Comparison of ENCODE assay signal across 28 cellular contexts in the genomic region with DNA sequence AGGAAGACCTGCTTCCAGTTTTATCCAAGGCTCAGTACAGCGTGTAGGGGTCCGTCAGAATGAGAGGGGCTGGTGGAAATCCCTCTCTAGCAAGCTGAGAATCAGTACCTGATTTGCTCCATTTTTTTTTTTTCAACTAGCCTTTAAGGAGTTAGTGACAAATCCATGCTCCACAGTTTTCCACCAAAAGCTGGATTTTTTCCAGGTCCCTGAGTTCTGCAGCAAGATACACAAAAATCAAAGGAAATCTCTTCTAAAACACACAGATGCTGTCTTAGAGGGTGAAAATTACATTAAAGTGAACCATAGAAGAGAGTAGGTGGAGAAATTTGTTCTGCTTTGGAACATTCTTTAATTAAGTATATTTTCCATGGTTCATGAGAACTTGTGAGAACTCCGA.
"Had no signal": no experiment of that assay in that cellular context is flagged by ENCODE, and none has a peak within 500 bp of the region (broad histone marks: within the 10 kb centered on the region; RNA-seq: fewer than 3 reads in every experiment).

No MANE protein-coding gene starts in this region.

- H3K27me3 Mint-ChIP-seq: progenitor cell of endocrine pancreas; stimulated activated naive B cell treated with anti-CD40 and anti-IgM and Interleukin-4, amounts not matched to agents 10 μg/mL and 1 μg/mL and 100 μg/mL, for 72 hours; stimulated activated naive CD8-positive, alpha-beta T cell treated with anti-CD3 and anti-CD28 coated beads, Interleukin-15, Interleukin-2, amounts not matched to agents 100 ng/mL and 50 ng/mL, for 24 hours; type B pancreatic cell had no signal

- H3K4me3 Mint-ChIP-seq: natural killer cell; nephron; neural progenitor cell; stimulated activated effector memory CD8-positive, alpha-beta T cell treated with anti-CD3 and anti-CD28 coated beads, Interleukin-12 subunit alpha, Interleukin-12 subunit beta, amount 100 ng/mL, for 72 hours; stimulated activated naive B cell treated with anti-CD40 and anti-IgM and Interleukin-4, amounts not matched to agents 10 μg/mL and 1 μg/mL and 100 μg/mL, for 72 hours; stimulated activated naive CD8-positive, alpha-beta T cell treated with anti-CD3 and anti-CD28 coated beads, Interleukin-15, Interleukin-2, amounts not matched to agents 100 ng/mL and 50 ng/mL, for 24 hours; type B pancreatic cell had no signal

- H3K4me1 ChIP-seq: neural progenitor cell, parathyroid adenoma, psoas muscle, right lobe of liver, stomach, suprapubic skin, testis, tibial artery had no signal

- H3K4me2 ChIP-seq: neural progenitor cell had no signal

- DNase-seq: natural killer cell; occipital lobe; ovary; psoas muscle; right lobe of liver; sigmoid colon; small intestine; stimulated activated CD4-positive, alpha-beta T cell treated with anti-CD3 and anti-CD28 coated beads, Interleukin-15, amount 100 ng/mL, for 24 hours; stimulated activated CD4-positive, alpha-beta T cell treated with anti-CD3 and anti-CD28 coated beads, Interleukin-2, amount 100 ng/mL, for 24 hours; stimulated activated CD4-positive, alpha-beta T cell treated with anti-CD3 and anti-CD28 coated beads, Interleukin-2, amount 100 ng/mL, for 48 hours; stimulated activated CD4-positive, alpha-beta T cell treated with anti-CD3 and anti-CD28 coated beads, Interleukin-4, amount 100 ng/mL, for 24 hours; stimulated activated naive B cell treated with anti-CD40 and anti-IgM and Interleukin-4, amounts not matched to agents 10 μg/mL and 1 μg/mL and 100 μg/mL, for 72 hours; stimulated activated naive CD4-positive, alpha-beta T cell treated with Interleukin-2 at 50 U/mL for 16 hours; stomach; testis; tibial artery; transverse colon; upper lobe of right lung; uterus had no signal

- H3K9ac ChIP-seq: neural progenitor cell, parathyroid adenoma had no signal

- ATAC-seq: natural killer cell; psoas muscle; right cardiac atrium; right lobe of liver; stimulated activated effector memory CD8-positive, alpha-beta T cell treated with anti-CD3 and anti-CD28 coated beads, Interleukin-12 subunit alpha, Interleukin-12 subunit beta, amount 100 ng/mL, for 72 hours; stimulated activated naive B cell treated with anti-CD40 and anti-IgM and Interleukin-4, amounts not matched to agents 10 μg/mL and 1 μg/mL and 100 μg/mL, for 72 hours; upper lobe of right lung had no signal

- H3K9me3 Mint-ChIP-seq: natural killer cell; nephron; neural progenitor cell; stimulated activated effector memory CD8-positive, alpha-beta T cell treated with anti-CD3 and anti-CD28 coated beads, Interleukin-12 subunit alpha, Interleukin-12 subunit beta, amount 100 ng/mL, for 72 hours; stimulated activated naive CD8-positive, alpha-beta T cell treated with anti-CD3 and anti-CD28 coated beads, Interleukin-15, Interleukin-2, amounts not matched to agents 100 ng/mL and 50 ng/mL, for 24 hours had no signal

- H3K27ac Mint-ChIP-seq: natural killer cell; nephron; neural progenitor cell; progenitor cell of endocrine pancreas; stimulated activated effector memory CD8-positive, alpha-beta T cell treated with anti-CD3 and anti-CD28 coated beads, Interleukin-12 subunit alpha, Interleukin-12 subunit beta, amount 100 ng/mL, for 72 hours; stimulated activated naive B cell treated with anti-CD40 and anti-IgM and Interleukin-4, amounts not matched to agents 10 μg/mL and 1 μg/mL and 100 μg/mL, for 72 hours; stimulated activated naive CD8-positive, alpha-beta T cell treated with anti-CD3 and anti-CD28 coated beads, Interleukin-15, Interleukin-2, amounts not matched to agents 100 ng/mL and 50 ng/mL, for 24 hours; type B pancreatic cell had no signal

- H3K4me1 Mint-ChIP-seq: nephron had no signal

- H3K36me3 Mint-ChIP-seq: natural killer cell, neural progenitor cell had no signal

- H3K27ac ChIP-seq: neural progenitor cell, ovary, parathyroid adenoma, psoas muscle, right lobe of liver, sigmoid colon, stomach, suprapubic skin, testis, tibial artery, transverse colon, upper lobe of right lung, uterus had no signal

- H3K9me3 ChIP-seq: ovary, psoas muscle, right lobe of liver, sigmoid colon, stomach, suprapubic skin, testis, tibial artery, transverse colon, upper lobe of right lung, uterus had no signal

- H3K4me3 ChIP-seq: neural progenitor cell, ovary, psoas muscle, right lobe of liver, sigmoid colon, stomach, suprapubic skin, testis, tibial artery, transverse colon, upper lobe of right lung, uterus had no signal

- H3K27me3 ChIP-seq: neural progenitor cell, ovary, right lobe of liver, sigmoid colon, stomach, suprapubic skin, testis, tibial artery, transverse colon, upper lobe of right lung, uterus had no signal

- H2AFZ ChIP-seq: neural progenitor cell, parathyroid adenoma had no signal

- H3K79me2 ChIP-seq: parathyroid adenoma had no signal

- H3K36me3 ChIP-seq: neural progenitor cell, ovary, right lobe of liver, sigmoid colon, stomach, suprapubic skin, tibial artery, transverse colon, upper lobe of right lung, uterus had no signal
